Comparison of ENCODE assay signal across 15 cellular contexts in the genomic region with DNA sequence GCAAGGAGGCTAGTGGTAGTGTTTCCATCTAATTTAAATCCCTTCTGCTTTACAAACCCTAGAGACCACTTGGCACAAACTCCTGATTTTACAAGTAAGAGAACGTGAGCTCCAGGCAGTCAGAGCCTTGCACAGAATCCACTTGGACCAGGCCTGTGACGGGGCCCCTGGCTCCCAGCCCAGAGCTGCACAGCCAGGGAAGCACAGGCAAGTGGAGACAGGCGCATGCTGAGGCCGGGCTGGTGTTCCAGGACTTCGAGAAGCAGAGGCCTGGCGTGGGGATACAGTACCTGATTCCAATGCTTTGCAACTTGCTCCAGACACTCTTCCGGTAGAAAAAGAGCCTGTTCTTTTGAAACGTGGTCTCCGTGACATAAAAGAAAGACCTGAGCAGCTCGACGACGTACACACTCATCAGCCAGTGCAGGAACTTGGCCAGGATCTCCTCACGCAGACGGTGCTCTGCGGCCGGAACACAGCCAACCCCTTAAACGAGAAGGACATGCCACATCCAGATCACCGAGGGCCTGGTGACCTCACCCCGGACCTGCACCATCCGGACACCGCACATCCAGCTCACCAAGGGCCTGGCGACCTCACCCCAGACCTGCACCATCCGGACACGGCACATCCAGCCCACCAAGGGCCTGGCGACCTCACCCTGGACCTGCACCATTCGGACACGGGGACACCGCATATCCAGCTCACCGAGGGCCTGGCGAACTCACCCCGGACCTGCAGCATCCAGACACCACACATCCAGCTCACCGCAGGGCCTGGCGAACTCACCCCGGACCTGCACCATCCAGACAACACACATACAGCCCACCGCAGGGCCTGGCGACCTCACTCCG. TPM values are rescaled to one million over a fixed set of nuclear protein-coding genes. Genes with fewer than 3 reads are reported as not detected.
DNase-seq lines count a peak whose midpoint lies in the region; ATAC-seq and TF ChIP-seq lines count a peak whose summit lies in the region.
"Had no signal": no experiment of that assay in that cellular context is flagged by ENCODE, and none has a peak within 500 bp of the region (broad histone marks: within the 10 kb centered on the region; RNA-seq: fewer than 3 reads in every experiment).

No MANE protein-coding gene starts in this region.

- H3K9me3 ChIP-seq in colonic mucosa = no peaks in the 10 kb centered on the region
- H3K9me3 ChIP-seq in neuronal stem cell (replicated peaks in 1 of 2; ENCODE audit: control insufficient read depth in 2 of 2, insufficient read depth in 1 of 2, low read depth in 1 of 2, low read length in 2 of 2) = peaks cover 0 to 2% of the 10 kb centered on the region in 2 donors

- no peak overlapping the region for H2BK15ac ChIP-seq in neuronal stem cell (ENCODE audit: low read length)

- intact Hi-C loops in colonic mucosa (cut with DNase I) = no loop called here

- H4K91ac ChIP-seq in neuronal stem cell (ENCODE audit: low read depth, low read length, poor library complexity) = no peak overlapping the region

- ATAC-seq in GM19351 (IDR thresholded peaks at IDR 0.05; ENCODE audit: unreplicated experiment) (no peak), HG02884 (IDR thresholded peaks at IDR 0.05; ENCODE audit: unreplicated experiment) (no peak)
- ATAC-seq: activated T-helper 17 cell treated with anti-CD3 and anti-CD28 coated beads, Interleukin-2, amount 50 U/mL, for 72 hours; naive thymus-derived CD4-positive, alpha-beta T cell had no signal

- no peak overlapping the region for H3K23ac ChIP-seq in neuronal stem cell (ENCODE audit: low read depth, low read length, poor library complexity)

- peak overlapping the region; percentile 17 for H3K14ac ChIP-seq in neuronal stem cell (ENCODE audit: low read length)

- no peak overlapping the region for H3K9ac ChIP-seq in colonic mucosa (ENCODE audit: low read depth in 2 of 2, low read length in 2 of 2)
- H3K9ac ChIP-seq in neuronal stem cell (ENCODE audit: low read depth, low read length, poor library complexity) = no peak overlapping the region

- H3K4me3 ChIP-seq in colonic mucosa = no peak overlapping the region
- H3K4me3 ChIP-seq in neuronal stem cell (ENCODE audit: low read length in 2 of 2) = no peak overlapping the region

- peak overlapping the region; percentile 11 for H3K4me2 ChIP-seq in neuronal stem cell (ENCODE audit: insufficient read depth, low read length, poor library complexity, severe bottlenecking)

- H3K4me1 ChIP-seq in colonic mucosa = no peaks in the 10 kb centered on the region
- H3K4me1 ChIP-seq in neuronal stem cell (ENCODE audit: control insufficient read depth in 2 of 2, insufficient read depth in 1 of 2, low read depth in 1 of 2, low read length in 2 of 2) = no peaks in the 10 kb centered on the region

- no peak overlapping the region for H2BK12ac ChIP-seq in neuronal stem cell (ENCODE audit: low read length)

- H3K79me1 ChIP-seq in neuronal stem cell (ENCODE audit: low read depth, low read length) = peaks cover 10% of the 10 kb centered on the region

- in situ Hi-C loops in G401 (cut with HindIII; ENCODE audit: low sequenced_read_pairs) = no loop called here

- WGBS in neuronal stem cell (ENCODE audit: extremely low coverage in 2 of 2, insufficient read length in 2 of 2, insufficient replicate concordance in 1 of 2), 2 donors = no CpG with 5 or more reads among the region's 37 CpGs

- H3K27me3 ChIP-seq in colonic mucosa (no peaks in the 10 kb centered on the region), neuronal stem cell (ENCODE audit: control insufficient read depth in 3 of 3, insufficient read depth in 3 of 3, low read depth in 1 of 3, low read length in 3 of 3) (peaks cover 0 to 3% (median 0%) of the 10 kb centered on the region in 3 experiments)
- H3K27me3 ChIP-seq: brain microvascular endothelial cell had no signal

- no peaks in the 10 kb centered on the region for H3K36me3 ChIP-seq in colonic mucosa
- H3K36me3 ChIP-seq in neuronal stem cell (replicated peaks in 1 of 2; ENCODE audit: control insufficient read depth in 2 of 2, insufficient read depth in 2 of 2, low read length in 2 of 2) = peaks cover 0 to 11% of the 10 kb centered on the region in 2 donors
- H3K36me3 ChIP-seq: brain microvascular endothelial cell had no signal

- TF ChIP-seq CTCF in colonic mucosa (IDR thresholded peaks at IDR 0.05) = no peak

- no peak overlapping the region for H2AFZ ChIP-seq in neuronal stem cell (ENCODE audit: low read length)

- DNase-seq in G401 (ENCODE audit: low spot score) (peak; percentile 9), NCI-H1694 treated with DMSO at 0.1 percent for 48 hours (lab: John Stamatoyannopoulos, UW) (peak; percentile 85), colonic mucosa (peak; percentile 15), neuronal stem cell (ENCODE audit: low spot score) (no peak), NCI-H526 treated with DMSO at 0.1 percent for 48 hours (lab: John Stamatoyannopoulos, UW) (no peak)
- DNase-seq: brain microvascular endothelial cell; kidney glomerular epithelial cell; naive thymus-derived CD4-positive, alpha-beta T cell; NCI-H82; retina had no signal

- H3K4ac ChIP-seq in neuronal stem cell (ENCODE audit: low read length) = no peak overlapping the region

- H2BK120ac ChIP-seq in neuronal stem cell (ENCODE audit: low read depth, low read length) = no peak overlapping the region

- no peak overlapping the region for H3K27ac ChIP-seq in colonic mucosa
- H3K27ac ChIP-seq in neuronal stem cell (replicated peaks; ENCODE audit: low read length) = no peak overlapping the region
- H3K27ac ChIP-seq: brain microvascular endothelial cell had no signal

- no peak overlapping the region for H2BK5ac ChIP-seq in neuronal stem cell (ENCODE audit: low read length)

- no peak overlapping the region for H3K18ac ChIP-seq in neuronal stem cell (ENCODE audit: low read length)

- no peak overlapping the region for H2AK5ac ChIP-seq in neuronal stem cell (ENCODE audit: low read depth, low read length)

- no peak overlapping the region for H4K8ac ChIP-seq in neuronal stem cell (ENCODE audit: low read depth, low read length)

RNA-seq across cellular contexts. Expression of a gene that starts 12.5 kb away (rescaled TPM):
- total RNA-seq in G401 (2014; rRNA removed; shearing (Covaris generic)) = 0.85 and 1.5 TPM in 2 replicates
- total RNA-seq in colonic mucosa = 10 to 100 TPM in 1 of 2 donors, under 1 TPM in 1; 0.72 to 13.7 TPM
- 2.5 TPM for polyA plus RNA-seq in neuronal stem cell (2013, experiment 1 of 2)
- 2.5 TPM for polyA plus RNA-seq in neuronal stem cell (2013, experiment 2 of 2)
- total RNA-seq: urinary bladder had no signal
- polyA plus RNA-seq: CD14-positive monocyte, urinary bladder had no signal

RNA-seq across cellular contexts. Expression of a gene that starts 57.2 kb away (rescaled TPM):
- not detected in 2 replicates for total RNA-seq in G401 (2014; rRNA removed; shearing (Covaris generic))
- under 1 TPM in 1 of 2 donors, not detected in 1; 0.27 TPM for total RNA-seq in colonic mucosa
- not detected for polyA plus RNA-seq in neuronal stem cell (2013, experiment 1 of 2)
- polyA plus RNA-seq in neuronal stem cell (2013, experiment 2 of 2) = not detected
- total RNA-seq: activated T-helper 17 cell treated with anti-CD3 and anti-CD28 coated beads, Interleukin-2, amount 50 U/mL, for 72 hours; naive thymus-derived CD4-positive, alpha-beta T cell; urinary bladder had no signal
- polyA plus RNA-seq: CD14-positive monocyte; naive thymus-derived CD4-positive, alpha-beta T cell; urinary bladder had no signal

Comparison
In these comparisons a context has a peak if more than half of its experiments do, and no peak if none do; other contexts are left out.
1. DNase-seq: peak in G401 (single experiment), NCI-H1694 treated with DMSO at 0.1 percent for 48 hours (single experiment) and colonic mucosa (single experiment); none in neuronal stem cell (single experiment) and NCI-H526 treated with DMSO at 0.1 percent for 48 hours (single experiment).